16 cellular contexts compared by ENCODE assay signal in the genomic region with DNA sequence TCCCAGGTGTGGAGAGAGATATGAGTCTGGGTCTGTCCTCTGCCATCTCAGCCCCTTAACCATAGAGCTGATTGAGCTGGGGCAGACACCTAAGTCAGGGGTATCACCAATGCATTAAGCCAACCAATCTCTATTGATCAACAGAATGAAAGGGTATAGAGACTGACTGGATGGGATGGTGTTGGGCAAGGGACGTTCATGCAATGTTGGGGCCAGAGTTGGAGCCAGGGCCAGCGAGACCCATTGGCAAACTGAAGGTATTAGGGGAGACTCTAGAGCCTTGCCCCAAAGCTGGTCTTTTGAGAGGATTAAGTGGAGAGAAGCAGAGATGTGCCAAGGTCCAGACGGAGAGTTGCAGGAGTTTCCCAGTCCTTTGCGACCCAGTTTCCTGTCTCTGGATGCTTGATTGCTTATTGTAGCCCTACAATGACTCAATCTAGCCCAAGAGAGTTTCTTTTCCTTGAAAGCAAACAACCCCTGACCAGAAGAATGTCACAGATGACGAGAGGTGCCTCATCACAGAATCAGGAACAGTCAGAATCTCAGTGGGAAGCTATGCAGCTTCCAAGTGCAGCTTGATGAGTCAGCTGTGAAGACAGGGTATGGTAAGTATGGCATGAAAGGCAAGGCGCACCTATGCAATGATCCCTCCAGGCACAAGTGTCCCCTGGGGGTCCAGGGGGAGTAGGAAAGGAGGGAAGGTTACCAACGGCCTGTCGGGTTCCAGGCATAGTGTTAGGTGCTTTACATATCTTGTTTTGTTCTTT.
DNase-seq lines count a peak whose midpoint lies in the region; TF ChIP-seq lines count a peak whose summit lies in the region.
"Had no signal": no experiment of that assay in that cellular context is flagged by ENCODE, and none has a peak within 500 bp of the region (broad histone marks: within the 10 kb centered on the region; RNA-seq: fewer than 3 reads in every experiment).

No MANE protein-coding gene starts in this region.

- H3K79me1 ChIP-seq in mesendoderm (ENCODE audit: low read length) = no peaks in the 10 kb centered on the region

- DNase-seq in AG20443 (ENCODE audit: low spot score) (peak; percentile 17), HT1080 (ENCODE audit: low read depth) (peak; percentile 95), astrocyte of the spinal cord (ENCODE audit: low read depth, low spot score) (peak; percentile 80), mesendoderm (peak; percentile 93), NCI-H1417 treated with DMSO at 0.1 percent for 48 hours (lab: John Stamatoyannopoulos, UW) (no peak), anterior cingulate cortex (lab: John Stamatoyannopoulos, UW) (no peak), MM.1S (no peak), HuH-7.5 (ENCODE audit: low spot score) (no peak)
- DNase-seq: activated naive CD4-positive, alpha-beta T cell treated with Interleukin-2 at 50 U/mL for 16 hours; CD4-positive, alpha-beta memory T cell; central memory CD4-positive, alpha-beta T cell; mucosa of descending colon; NCI-H345; psoas muscle; stimulated activated CD4-positive, alpha-beta T cell treated with anti-CD3 and anti-CD28 coated beads, Interleukin-4, amount 100 ng/mL, for 1 hour; stimulated activated naive CD4-positive, alpha-beta T cell treated with Interleukin-2 at 50 U/mL for 16 hours had no signal

- in situ Hi-C loops in astrocyte of the spinal cord (cut with HindIII; ENCODE audit: low sequenced_read_pairs) = no loop called here

- H3K4me2 ChIP-seq in mesendoderm (ENCODE audit: low read length) = no peak overlapping the region
- no peak overlapping the region for H3K4me2 ChIP-seq in MM.1S (ENCODE audit: low read depth, low read length)

- H3K27ac ChIP-seq in mesendoderm (ENCODE audit: low read depth, low read length) (no peak overlapping the region), MM.1S (ENCODE audit: low read length) (no peak overlapping the region)
- H3K27ac ChIP-seq: psoas muscle had no signal

- H2BK15ac ChIP-seq in mesendoderm (replicated peaks; ENCODE audit: low read depth) = no peak overlapping the region

- no peak overlapping the region for H4K5ac ChIP-seq in mesendoderm (ENCODE audit: low read length)

- TF ChIP-seq CTCF in astrocyte of the spinal cord (IDR thresholded peaks at IDR 0.05; ENCODE audit: low read depth, low read length) (no peak), MM.1S (IDR thresholded peaks at IDR 0.05; ENCODE audit: low read length) (no peak)

- H3K56ac ChIP-seq in mesendoderm (ENCODE audit: low read length) = no peak overlapping the region

- H3K27me3 ChIP-seq in mesendoderm (ENCODE audit: insufficient read depth, low read length, poor library complexity) (no peaks in the 10 kb centered on the region), MM.1S (replicated peaks; ENCODE audit: insufficient read depth, low read length) (no peaks in the 10 kb centered on the region)

- H3K4me3 ChIP-seq in astrocyte of the spinal cord (ENCODE audit: low read depth, low read length) (no peak overlapping the region), mesendoderm (ENCODE audit: low read length) (no peak overlapping the region), MM.1S (ENCODE audit: low read length) (no peak overlapping the region)
- H3K4me3 ChIP-seq: mucosa of descending colon, psoas muscle had no signal

- H3K79me2 ChIP-seq in mesendoderm (ENCODE audit: control insufficient read depth, insufficient read depth, low read length) = no peaks in the 10 kb centered on the region
- no peaks in the 10 kb centered on the region for H3K79me2 ChIP-seq in MM.1S (ENCODE audit: low read length)

- no peaks in the 10 kb centered on the region for H4K20me1 ChIP-seq in MM.1S (ENCODE audit: insufficient read depth, low read length)

- H4K8ac ChIP-seq in mesendoderm (ENCODE audit: low read depth, low read length) = no peak overlapping the region

- no peak overlapping the region for H2AK5ac ChIP-seq in mesendoderm (ENCODE audit: low read length)

- no peak overlapping the region for H3K4ac ChIP-seq in mesendoderm (ENCODE audit: low read depth, low read length)

- H2BK5ac ChIP-seq in mesendoderm (ENCODE audit: low read length) = no peak overlapping the region

- H3K9ac ChIP-seq in mesendoderm (ENCODE audit: low read length) (no peak overlapping the region), MM.1S (ENCODE audit: low read length) (no peak overlapping the region)

- no peak overlapping the region for H2BK120ac ChIP-seq in mesendoderm (ENCODE audit: low read depth, low read length)

- H3F3A ChIP-seq in MM.1S (ENCODE audit: insufficient read depth, low read length) = no peaks in the 10 kb centered on the region

- H3K9me2 ChIP-seq in MM.1S (replicated peaks; ENCODE audit: insufficient read depth, low read length) = no peaks in the 10 kb centered on the region

- H3K4me1 ChIP-seq in mesendoderm (ENCODE audit: control insufficient read depth, low read depth, low read length) (peaks cover 5% of the 10 kb centered on the region), MM.1S (ENCODE audit: low read length) (no peaks in the 10 kb centered on the region)
- H3K4me1 ChIP-seq: psoas muscle had no signal

- no peaks in the 10 kb centered on the region for H3K9me3 ChIP-seq in MM.1S (replicated peaks; ENCODE audit: insufficient read depth, low read length)
- H3K9me3 ChIP-seq: mucosa of descending colon, psoas muscle had no signal

- H3K36me3 ChIP-seq in mesendoderm (ENCODE audit: control insufficient read depth, insufficient read depth, low read length) (no peaks in the 10 kb centered on the region), MM.1S (replicated peaks; ENCODE audit: insufficient read depth, low read length) (no peaks in the 10 kb centered on the region)

- H2AFZ ChIP-seq in MM.1S (ENCODE audit: low read length) = no peak overlapping the region

- WGBS in mesendoderm (ENCODE audit: extremely low coverage, insufficient coverage, low lambda C conversion rate) = no CpG with 5 or more reads among the region's 8 CpGs

- no peak overlapping the region for H3K18ac ChIP-seq in mesendoderm (ENCODE audit: low read length)

- no peak overlapping the region for H3K23ac ChIP-seq in mesendoderm (ENCODE audit: low read length)

Comparison
In these comparisons a context has a peak if more than half of its experiments do, and no peak if none do; other contexts are left out.
1. DNase-seq: peak in AG20443 (single experiment), HT1080 (single experiment), astrocyte of the spinal cord (single experiment) and mesendoderm (single experiment); none in NCI-H1417 treated with DMSO at 0.1 percent for 48 hours (single experiment), anterior cingulate cortex (0 of 58), MM.1S (single experiment) and HuH-7.5 (single experiment).